8 cellular contexts compared by ENCODE assay signal in the genomic region with DNA sequence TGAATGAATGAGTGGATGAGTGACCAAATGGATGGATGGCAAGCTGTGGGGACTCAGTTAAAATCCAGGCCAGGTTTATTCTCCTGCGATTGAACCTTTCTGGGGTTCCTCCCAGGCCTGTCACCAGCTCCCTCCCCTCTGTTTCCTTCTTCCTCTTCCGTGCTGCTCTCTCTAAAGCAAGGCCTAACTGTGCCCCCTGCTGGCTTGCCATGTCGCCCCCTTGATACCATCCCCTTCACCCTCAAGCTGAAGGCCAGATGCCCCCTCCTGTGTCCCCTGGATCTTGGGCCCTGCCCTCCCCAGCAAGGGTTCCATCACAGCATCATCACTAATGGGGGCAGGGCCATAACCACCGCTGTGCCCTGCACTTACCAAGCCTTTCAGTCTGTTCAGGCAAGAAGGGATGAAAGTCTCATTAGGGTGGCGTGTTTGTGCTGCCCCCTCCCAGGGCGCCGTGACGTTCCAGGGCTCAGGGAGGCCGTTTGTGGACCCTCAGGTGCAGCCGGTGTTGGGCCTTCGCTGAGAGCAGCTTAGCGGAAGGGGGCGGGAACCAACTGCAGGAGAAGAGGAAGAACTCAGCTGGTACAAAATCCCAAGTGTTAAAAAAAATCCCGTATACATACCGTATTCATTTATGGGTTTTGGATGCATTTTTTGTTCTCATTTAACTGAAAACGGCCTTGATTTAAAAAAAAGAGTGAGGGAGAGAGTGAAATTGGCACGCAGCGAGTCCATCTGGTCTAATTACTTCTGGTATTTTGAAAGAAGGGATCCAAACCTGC.
DNase-seq lines count a peak whose midpoint lies in the region; ATAC-seq and TF ChIP-seq lines count a peak whose summit lies in the region.

No MANE protein-coding gene starts in this region.

- no peak overlapping the region for H3K27ac ChIP-seq in coronary artery

- H3K27ac Mint-ChIP-seq in activated CD4-positive, alpha-beta T cell treated with anti-CD3 and anti-CD28 coated beads, Interleukin-2, amount 10 ng/mL, durations not matched to agents 24 days and 14 days: peak overlapping the region; percentile 74

- ATAC-seq in stimulated activated naive CD8-positive, alpha-beta T cell treated with anti-CD3 and anti-CD28 coated beads, Interleukin-15, Interleukin-2, amounts not matched to agents 100 U/mL and 50 U/mL, for 24 hours: no peak
- ATAC-seq in HG03432 (IDR thresholded peaks at IDR 0.05; ENCODE audit: unreplicated experiment) (no peak), GM21390 (IDR thresholded peaks at IDR 0.05; ENCODE audit: unreplicated experiment) (no peak), HG02759 (IDR thresholded peaks at IDR 0.05; ENCODE audit: unreplicated experiment) (no peak)

- H3K4me1 Mint-ChIP-seq in activated CD4-positive, alpha-beta T cell treated with anti-CD3 and anti-CD28 coated beads, Interleukin-2, amount 10 ng/mL, durations not matched to agents 24 days and 14 days: peaks cover 5% of the 10 kb centered on the region

- H3K9me3 Mint-ChIP-seq in activated CD4-positive, alpha-beta T cell treated with anti-CD3 and anti-CD28 coated beads, Interleukin-2, amount 10 ng/mL, durations not matched to agents 24 days and 14 days: no peaks in the 10 kb centered on the region

- no peaks in the 10 kb centered on the region for H3K36me3 Mint-ChIP-seq in activated CD4-positive, alpha-beta T cell treated with anti-CD3 and anti-CD28 coated beads, Interleukin-2, amount 10 ng/mL, durations not matched to agents 24 days and 14 days (ENCODE audit: low read depth)

- no peak for TF ChIP-seq CTCF in coronary artery (IDR thresholded peaks at IDR 0.05)

- DNase-seq in activated CD4-positive, alpha-beta T cell treated with anti-CD3 and anti-CD28 coated beads, Interleukin-2, amount 10 ng/mL, durations not matched to agents 24 days and 14 days: peak; percentile 63
- no peak for DNase-seq in activated CD4-positive, alpha-beta T cell treated with anti-CD3 and anti-CD28 coated beads for 1 hour
- peak; percentile 55 for DNase-seq in NCI-H1694 (lab: John Stamatoyannopoulos, UW)
- no peak for DNase-seq in coronary artery (ENCODE audit: low spot score)
- peak; percentile 27 for DNase-seq in stimulated activated naive CD8-positive, alpha-beta T cell treated with anti-CD3 and anti-CD28 coated beads, Interleukin-15, Interleukin-2, amounts not matched to agents 100 U/mL and 50 U/mL, for 24 hours

- H3K4me3 Mint-ChIP-seq in activated CD4-positive, alpha-beta T cell treated with anti-CD3 and anti-CD28 coated beads, Interleukin-2, amount 10 ng/mL, durations not matched to agents 24 days and 14 days: peak overlapping the region; percentile 75

- no peaks in the 10 kb centered on the region for H3K27me3 Mint-ChIP-seq in activated CD4-positive, alpha-beta T cell treated with anti-CD3 and anti-CD28 coated beads, Interleukin-2, amount 10 ng/mL, durations not matched to agents 24 days and 14 days

- intact Hi-C loops in activated CD4-positive, alpha-beta T cell treated with anti-CD3 and anti-CD28 coated beads, Interleukin-2, amount 10 ng/mL, durations not matched to agents 24 days and 14 days (cut with micrococcal nuclease): no loop called here

- H3K4me3 ChIP-seq in coronary artery: peak overlapping the region; percentile 22

Comparison
In these comparisons a context has a peak if more than half of its experiments do, and no peak if none do; other contexts are left out.
1. DNase-seq: peak in activated CD4-positive, alpha-beta T cell treated with anti-CD3 and anti-CD28 coated beads, Interleukin-2, amount 10 ng/mL, durations not matched to agents 24 days and 14 days (single experiment), NCI-H1694 (single experiment) and stimulated activated naive CD8-positive, alpha-beta T cell treated with anti-CD3 and anti-CD28 coated beads, Interleukin-15, Interleukin-2, amounts not matched to agents 100 U/mL and 50 U/mL, for 24 hours (single experiment); none in activated CD4-positive, alpha-beta T cell treated with anti-CD3 and anti-CD28 coated beads for 1 hour (single experiment) and coronary artery (single experiment).